ENCODE assay signal across 1 cellular context in the genomic region with DNA sequence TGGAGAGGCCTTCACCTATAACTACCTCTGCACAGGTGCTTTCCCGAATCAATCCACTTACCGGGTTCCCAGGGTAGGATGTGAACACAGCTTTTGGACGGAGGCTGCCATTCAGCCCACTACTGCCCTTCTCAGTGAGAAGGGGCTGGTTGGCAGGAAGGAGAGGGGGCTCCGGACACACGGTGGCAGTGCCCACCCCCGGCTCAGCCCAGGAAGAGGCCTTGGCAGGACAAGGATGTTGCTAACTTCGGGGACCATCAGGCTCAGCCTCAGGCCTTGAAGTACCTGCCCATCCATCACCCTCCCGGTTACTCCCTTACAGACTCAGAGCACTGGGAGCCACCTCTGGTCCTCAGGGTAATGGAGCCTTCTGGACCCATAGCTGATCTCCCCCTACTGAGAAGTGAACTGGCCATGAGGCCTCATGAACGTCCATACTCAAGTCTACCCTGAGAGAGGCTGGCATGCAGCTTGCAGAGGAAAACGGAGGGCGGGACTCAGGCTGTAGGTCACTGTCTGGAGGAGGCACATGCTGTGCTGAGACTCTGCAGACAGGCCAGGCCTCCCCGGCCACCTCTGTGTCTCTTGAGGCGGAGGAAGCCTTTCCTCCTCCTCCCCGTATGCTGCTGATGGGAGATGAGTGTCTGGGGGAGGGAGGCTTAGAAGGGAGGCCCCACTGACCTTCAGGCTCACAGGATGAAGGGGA.
TF ChIP-seq lines count a peak whose summit lies in the region.

No MANE protein-coding gene starts in this region.

TF ChIP-seq in IMR-90, 13 proteins besides CTCF, POLR2A, EP300 and RAD21 (continued from another document):
- TF ChIP-seq ELK1 (IDR thresholded peaks at IDR 0.05; ENCODE audit: borderline replicate concordance, low read depth, low read length) (no peak), CHD1 (IDR thresholded peaks at IDR 0.05; ENCODE audit: low read depth, low read length) (no peak), NFE2L2 (IDR thresholded peaks at IDR 0.05; ENCODE audit: low read depth, low read length) (no peak), FOS (IDR thresholded peaks at IDR 0.05; ENCODE audit: low read depth, low read length) (no peak), CEBPB (IDR thresholded peaks at IDR 0.05; ENCODE audit: low read depth, low read length) (no peak), RFX5 (IDR thresholded peaks at IDR 0.05; ENCODE audit: low read depth, low read length) (no peak), MXI1 (IDR thresholded peaks at IDR 0.05; ENCODE audit: borderline replicate concordance, low read depth, low read length) (no peak), MAFK (IDR thresholded peaks at IDR 0.05; ENCODE audit: low read depth, low read length) (no peak), MAZ (IDR thresholded peaks at IDR 0.05; ENCODE audit: borderline replicate concordance, low read depth, low read length) (no peak)
